9 cellular contexts compared by ENCODE assay signal in the genomic region with DNA sequence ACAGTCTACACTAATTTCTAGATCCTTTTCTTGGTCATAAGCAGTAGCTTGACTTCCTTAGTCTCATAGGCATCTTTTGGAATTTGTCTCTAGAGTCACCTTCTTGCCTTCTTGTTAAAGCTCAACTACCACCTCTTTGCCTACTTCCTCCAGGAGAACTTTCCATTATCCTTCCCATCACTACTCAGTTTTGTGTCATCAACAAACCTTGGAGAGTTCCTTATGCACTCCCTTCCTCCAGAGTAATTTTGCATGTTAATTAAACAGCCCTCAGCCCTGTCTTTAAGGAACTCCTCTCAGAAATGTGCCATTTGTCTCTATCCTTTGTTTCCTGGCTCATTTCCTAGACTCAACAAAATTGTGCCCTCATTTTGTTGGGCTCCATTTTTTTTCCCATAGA.
"Had no signal": no experiment of that assay in that cellular context is flagged by ENCODE, and none has a peak within 500 bp of the region (broad histone marks: within the 10 kb centered on the region; RNA-seq: fewer than 3 reads in every experiment).

No MANE protein-coding gene starts in this region.

- H3K9me3 ChIP-seq: HAP-1 had no signal

- ATAC-seq: GM23338, HCT116 had no signal

- DNase-seq: GM23248, GOT3, H7, H9, HCEC 1CT, HFFc6 had no signal

- H3K36me3 ChIP-seq: HAP-1 had no signal

- H3K4me3 ChIP-seq: GM23248, GM23338, HAP-1 had no signal

- H3K27ac ChIP-seq: GM23248 had no signal
